Comparison of ENCODE assay signal across 1 cellular context in the genomic region with DNA sequence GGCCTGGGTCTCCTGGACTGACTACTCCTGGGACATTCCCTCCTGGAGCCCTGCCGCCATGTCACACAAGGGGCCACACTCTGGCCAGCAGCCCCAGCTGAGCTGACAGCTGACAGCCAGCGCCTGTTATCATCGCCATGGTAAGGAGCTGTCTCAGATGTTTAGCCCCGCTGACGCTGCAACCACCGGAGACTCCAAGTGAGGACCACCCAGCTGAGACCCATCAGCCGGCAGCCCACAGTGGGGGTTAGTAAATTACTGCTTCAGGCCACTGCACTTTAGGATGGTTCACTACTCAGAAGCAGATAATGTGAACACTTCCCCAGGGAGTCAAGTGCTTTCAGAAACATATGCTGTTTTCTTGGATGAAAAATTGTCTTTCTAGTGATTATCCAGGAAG.
TF ChIP-seq lines count a peak whose summit lies in the region.

No MANE protein-coding gene starts in this region.

TF ChIP-seq in endothelial cell of umbilical vein, 7 proteins besides CTCF, POLR2A, EP300 and RAD21:
- TF ChIP-seq POLR2AphosphoS5 (IDR thresholded peaks at IDR 0.05; ENCODE audit: insufficient read depth, low read depth, low read length) (no peak), GATA2 (IDR thresholded peaks at IDR 0.05; ENCODE audit: insufficient read depth, insufficient read length, low read depth, low read length) (no peak), FOS (IDR thresholded peaks at IDR 0.05; ENCODE audit: borderline replicate concordance, insufficient read depth, low read length) (no peak), MYC (IDR thresholded peaks at IDR 0.05; ENCODE audit: low read depth, low read length) (no peak), JUN (IDR thresholded peaks at IDR 0.05; ENCODE audit: borderline replicate concordance, insufficient read depth, insufficient read length, low read depth) (no peak), EZH2 (IDR thresholded peaks at IDR 0.05; ENCODE audit: borderline replicate concordance, low read depth, low read length, severe bottlenecking) (no peak)
- TF ChIP-seq, protein P1, sequence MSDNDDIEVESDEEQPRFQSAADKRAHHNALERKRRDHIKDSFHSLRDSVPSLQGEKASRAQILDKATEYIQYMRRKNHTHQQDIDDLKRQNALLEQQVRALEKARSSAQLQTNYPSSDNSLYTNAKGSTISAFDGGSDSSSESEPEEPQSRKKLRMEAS (IDR thresholded peaks at IDR 0.05; ENCODE audit: insufficient read depth, insufficient read length), result no peak
